ENCODE assay signal across 15 cellular contexts in the genomic region with DNA sequence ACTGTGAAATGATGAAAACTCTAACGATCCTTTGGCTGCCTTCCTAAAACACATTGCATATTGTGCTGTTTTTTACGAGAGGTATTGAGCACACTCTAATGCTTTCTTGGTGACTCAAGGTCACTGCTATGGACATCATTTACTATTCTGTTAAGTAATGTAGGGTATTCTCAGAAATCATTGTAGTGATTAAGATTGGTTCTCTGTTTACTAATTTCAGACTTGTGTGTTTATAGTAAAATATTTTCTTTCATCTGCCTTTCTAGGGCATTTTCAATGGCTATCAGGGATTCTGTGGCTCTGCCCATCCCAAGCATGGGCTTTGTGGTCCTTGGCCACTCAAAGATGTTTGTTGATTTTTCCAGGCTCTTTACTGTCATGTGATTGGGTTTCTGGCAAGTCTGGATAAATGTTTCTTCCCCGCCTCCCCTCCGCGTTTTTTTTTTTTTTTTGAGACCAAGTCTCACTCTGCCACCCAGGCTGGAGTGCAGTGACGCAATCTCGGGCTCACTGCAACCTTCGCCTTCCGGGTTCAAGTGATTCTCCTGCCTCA. TPM values are rescaled to one million over a fixed set of nuclear protein-coding genes. Genes with fewer than 3 reads are reported as not detected.
DNase-seq lines count a peak whose midpoint lies in the region; ATAC-seq lines count a peak whose summit lies in the region.
"Had no signal": no experiment of that assay in that cellular context is flagged by ENCODE, and none has a peak within 500 bp of the region (broad histone marks: within the 10 kb centered on the region; RNA-seq: fewer than 3 reads in every experiment).

No MANE protein-coding gene starts in this region.

- H3K4me1 Mint-ChIP-seq in naive thymus-derived CD4-positive, alpha-beta T cell: peaks cover 9 to 42% (median 28%) of the 10 kb centered on the region in 7 donors

- DNase-seq in EH (ENCODE audit: low read depth) (peak; percentile 87), LoVo (ENCODE audit: low spot score) (peak; percentile 4), astrocyte of the hippocampus (ENCODE audit: low read depth, low spot score) (peak; percentile 69), renal cortical epithelial cell (ENCODE audit: low read depth) (peak; percentile 19), DMS 273 (lab: John Stamatoyannopoulos, UW; ENCODE audit: unreplicated experiment) (no peak), UCSD-AML1 (lab: John Stamatoyannopoulos, UW; ENCODE audit: unreplicated experiment) (no peak), HT-29 (ENCODE audit: low spot score) (no peak)
- DNase-seq in naive thymus-derived CD4-positive, alpha-beta T cell: no peak
- DNase-seq: caudate nucleus, esophagus squamous epithelium, GDM1, Kasumi-1, left ventricle myocardium superior, NCI-H526 treated with DMSO at 0.1 percent for 48 hours had no signal

- peaks cover 0 to 42% (median 26%) of the 10 kb centered on the region in 5 donors for H3K36me3 Mint-ChIP-seq in naive thymus-derived CD4-positive, alpha-beta T cell

- H3K9me3 ChIP-seq in naive thymus-derived CD4-positive, alpha-beta T cell (ENCODE audit: control insufficient read depth in 2 of 3, low read length in 3 of 3): no peaks in the 10 kb centered on the region
- H3K9me3 ChIP-seq: ovary had no signal

- no peaks in the 10 kb centered on the region for H3K27me3 Mint-ChIP-seq in naive thymus-derived CD4-positive, alpha-beta T cell

- H3K27me3 ChIP-seq in naive thymus-derived CD4-positive, alpha-beta T cell (ENCODE audit: control insufficient read depth in 2 of 2, insufficient read depth in 2 of 2, low read length in 2 of 2): no peaks in the 10 kb centered on the region
- H3K27me3 ChIP-seq: esophagus squamous epithelium, ovary had no signal

- intact Hi-C loops in naive thymus-derived CD4-positive, alpha-beta T cell (cut with micrococcal nuclease): no loop called here

- H3K4me3 ChIP-seq in naive thymus-derived CD4-positive, alpha-beta T cell (ENCODE audit: low read length): no peak overlapping the region
- H3K4me3 ChIP-seq: esophagus squamous epithelium, ovary had no signal

- H3K4me3 Mint-ChIP-seq in naive thymus-derived CD4-positive, alpha-beta T cell: no peak overlapping the region

- peaks cover 7 to 9% of the 10 kb centered on the region in 2 donors for H3K4me1 ChIP-seq in naive thymus-derived CD4-positive, alpha-beta T cell (ENCODE audit: control insufficient read depth in 2 of 2, insufficient read depth in 2 of 2, low read length in 2 of 2)
- H3K4me1 ChIP-seq: esophagus squamous epithelium had no signal

- CTCF ChIA-PET in naive thymus-derived CD4-positive, alpha-beta T cell (lab: Charles Lee): no interaction called here

- H3K9me3 Mint-ChIP-seq in naive thymus-derived CD4-positive, alpha-beta T cell: no peaks in the 10 kb centered on the region

- H3K27ac Mint-ChIP-seq in naive thymus-derived CD4-positive, alpha-beta T cell: peak overlapping the region in 2 of 9 donors; percentile 34 to 53

- peaks cover 0 to 24% (median 0%) of the 10 kb centered on the region in 3 experiments for H3K36me3 ChIP-seq in naive thymus-derived CD4-positive, alpha-beta T cell (ENCODE audit: control insufficient read depth in 2 of 3, insufficient read depth in 3 of 3, low read length in 3 of 3)
- H3K36me3 ChIP-seq: ovary had no signal

- POLR2A ChIA-PET in naive thymus-derived CD4-positive, alpha-beta T cell (lab: Charles Lee): no interaction called here

- no peak overlapping the region for H3K27ac ChIP-seq in naive thymus-derived CD4-positive, alpha-beta T cell (ENCODE audit: low read depth, low read length)
- H3K27ac ChIP-seq: ovary had no signal

- ATAC-seq in naive thymus-derived CD4-positive, alpha-beta T cell: no peak
- ATAC-seq: left ventricle myocardium superior had no signal

RNA-seq across cellular contexts. Expression of a gene that starts 29.3 kb away (rescaled TPM):
- 56.0 and 61.1 TPM in 2 replicates for total RNA-seq in renal cortical epithelial cell
- total RNA-seq in naive thymus-derived CD4-positive, alpha-beta T cell: 10 to 100 TPM; 42.5 to 80.9 (median 48.3) TPM
- 100 to 1,000 TPM in 1 of 2 donors, 10 to 100 TPM in 1; 95.6 to 114 TPM for polyA plus RNA-seq in naive thymus-derived CD4-positive, alpha-beta T cell
- total RNA-seq in HT-29 (2014; rRNA removed; shearing (Covaris generic)): 35.7 and 40.1 TPM in 2 replicates

Comparison
In these comparisons a context has a peak if more than half of its experiments do, and no peak if none do; other contexts are left out.
1. DNase-seq: peak in EH (single experiment), LoVo (single experiment), astrocyte of the hippocampus (single experiment) and renal cortical epithelial cell (single experiment); none in DMS 273 (single experiment), UCSD-AML1 (single experiment), naive thymus-derived CD4-positive, alpha-beta T cell (0 of 9) and HT-29 (single experiment).